In the genomic region with DNA sequence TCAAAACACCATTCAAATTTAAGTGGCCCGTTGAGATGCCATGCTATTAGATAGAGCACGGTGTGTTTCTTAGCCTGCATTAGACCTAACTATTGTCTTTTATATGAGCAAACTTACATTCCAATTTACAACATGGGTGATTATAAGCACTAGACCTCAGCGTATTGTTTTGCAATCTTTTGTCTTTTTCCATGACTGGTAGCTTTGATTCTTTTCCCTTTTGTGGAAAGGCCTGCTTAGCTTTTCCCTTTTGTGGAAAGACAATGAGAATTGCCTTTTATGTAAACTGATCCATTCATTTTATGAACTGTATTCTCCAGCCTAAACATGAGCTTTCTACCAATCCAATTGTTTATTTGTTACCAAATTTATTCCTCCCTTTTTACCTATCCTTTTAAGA, we compare ENCODE assay signal across 34 cellular contexts.
"Had no signal": no experiment of that assay in that cellular context is flagged by ENCODE, and none has a peak within 500 bp of the region (broad histone marks: within the 10 kb centered on the region; RNA-seq: fewer than 3 reads in every experiment).

No MANE protein-coding gene starts in this region.

- H3K4me1 Mint-ChIP-seq: activated CD4-positive, alpha-beta T cell treated with anti-CD3 and anti-CD28 coated beads, Interleukin-2, amount 10 ng/mL, durations not matched to agents 24 days and 14 days had no signal

- H3K27ac Mint-ChIP-seq: activated CD4-positive, alpha-beta T cell treated with anti-CD3 and anti-CD28 coated beads, Interleukin-2, amount 10 ng/mL, durations not matched to agents 24 days and 14 days; activated CD8-positive, alpha-beta T cell treated with anti-CD3 and anti-CD28 coated beads for 36 hours; activated naive CD4-positive, alpha-beta T cell treated with anti-CD3 and anti-CD28 coated beads for 36 hours; activated naive CD4-positive, alpha-beta T cell treated with anti-CD3 and anti-CD28 coated beads, Interleukin-2, amount 50 U/mL, for 72 hours; activated T-helper 1 cell treated with anti-CD3 and anti-CD28 coated beads, Interleukin-12 subunit alpha, Interleukin-12 subunit beta, Interleukin-2, Interleukin-4 antibody, amounts not matched to agents 30 ng/mL and 10 ng/mL and 1 ng/mL, durations not matched to agents 14 hours and 24 hours and 36 hours; T-helper 1 cell treated with Interleukin-12 subunit alpha and Interleukin-12 subunit beta and Interleukin-4 antibody, amounts not matched to agents 30 μg/mL and 1 μg/mL, for 36 hours; T-helper 2 cell treated with Interferon-gamma antibody and Interleukin-4, amounts not matched to agents 5 μg/mL and 100 μg/mL, for 36 hours had no signal

- H3K27ac ChIP-seq: adrenal gland, body of pancreas, Peyer's patch, SJSA1 had no signal

- H3K4me1 ChIP-seq: adrenal gland, body of pancreas, Peyer's patch, SJSA1 had no signal

- H3K9ac ChIP-seq: SK-N-SH had no signal

- H3K27me3 Mint-ChIP-seq: activated CD4-positive, alpha-beta T cell treated with anti-CD3 and anti-CD28 coated beads, Interleukin-2, amount 10 ng/mL, durations not matched to agents 24 days and 14 days; activated CD8-positive, alpha-beta T cell treated with anti-CD3 and anti-CD28 coated beads for 36 hours had no signal

- H3K9me3 ChIP-seq: adrenal gland, body of pancreas, Peyer's patch, SJSA1 had no signal

- H3K9me3 Mint-ChIP-seq: activated CD4-positive, alpha-beta T cell treated with anti-CD3 and anti-CD28 coated beads, Interleukin-2, amount 10 ng/mL, durations not matched to agents 24 days and 14 days; activated CD8-positive, alpha-beta T cell treated with anti-CD3 and anti-CD28 coated beads for 36 hours; activated naive CD4-positive, alpha-beta T cell treated with anti-CD3 and anti-CD28 coated beads for 36 hours; activated naive CD4-positive, alpha-beta T cell treated with anti-CD3 and anti-CD28 coated beads, Interleukin-2, amount 50 U/mL, for 72 hours; activated T-cell treated with anti-CD3 and anti-CD28 coated beads, Interleukin-2, amount 50 U/mL, for 4 hours; activated T-helper 1 cell treated with anti-CD3 and anti-CD28 coated beads, Interleukin-12 subunit alpha, Interleukin-12 subunit beta, Interleukin-2, Interleukin-4 antibody, amounts not matched to agents 30 ng/mL and 10 ng/mL and 1 ng/mL, durations not matched to agents 14 hours and 24 hours and 36 hours; T-helper 1 cell treated with Interleukin-12 subunit alpha and Interleukin-12 subunit beta and Interleukin-4 antibody, amounts not matched to agents 30 μg/mL and 1 μg/mL, for 36 hours; T-helper 2 cell treated with Interferon-gamma antibody and Interleukin-4, amounts not matched to agents 5 μg/mL and 100 μg/mL, for 36 hours had no signal

- H3K9me2 ChIP-seq: SK-N-SH had no signal

- ATAC-seq: activated CD8-positive, alpha-beta T cell treated with anti-CD3 and anti-CD28 coated beads for 36 hours; activated naive CD4-positive, alpha-beta T cell treated with anti-CD3 and anti-CD28 coated beads, Interleukin-2, amount 50 U/mL, for 72 hours; activated T-cell treated with anti-CD3 and anti-CD28 coated beads, Interleukin-2, amount 50 U/mL, for 4 hours; body of pancreas; PC-3 had no signal

- H3K36me3 ChIP-seq: adrenal gland, Peyer's patch, SJSA1 had no signal

- H3K4me3 Mint-ChIP-seq: activated CD4-positive, alpha-beta T cell treated with anti-CD3 and anti-CD28 coated beads, Interleukin-2, amount 10 ng/mL, durations not matched to agents 24 days and 14 days; activated CD8-positive, alpha-beta T cell treated with anti-CD3 and anti-CD28 coated beads for 36 hours; activated naive CD4-positive, alpha-beta T cell treated with anti-CD3 and anti-CD28 coated beads for 36 hours; activated T-cell treated with anti-CD3 and anti-CD28 coated beads, Interleukin-2, amount 50 U/mL, for 4 hours; activated T-helper 1 cell treated with anti-CD3 and anti-CD28 coated beads, Interleukin-12 subunit alpha, Interleukin-12 subunit beta, Interleukin-2, Interleukin-4 antibody, amounts not matched to agents 30 ng/mL and 10 ng/mL and 1 ng/mL, durations not matched to agents 14 hours and 24 hours and 36 hours; T-helper 1 cell treated with Interleukin-12 subunit alpha and Interleukin-12 subunit beta and Interleukin-4 antibody, amounts not matched to agents 30 μg/mL and 1 μg/mL, for 36 hours; T-helper 2 cell treated with Interferon-gamma antibody and Interleukin-4, amounts not matched to agents 5 μg/mL and 100 μg/mL, for 36 hours had no signal

- H3K36me3 Mint-ChIP-seq: activated naive CD4-positive, alpha-beta T cell treated with anti-CD3 and anti-CD28 coated beads, Interleukin-2, amount 50 U/mL, for 72 hours had no signal

- H3K4me2 ChIP-seq: SK-N-SH had no signal

- H3K4me3 ChIP-seq: adrenal gland, body of pancreas, Peyer's patch, SJSA1 had no signal

- H3K27me3 ChIP-seq: adrenal gland, body of pancreas, Peyer's patch, SJSA1 had no signal

- DNase-seq: activated CD4-positive, alpha-beta T cell treated with anti-CD3 and anti-CD28 coated beads, Interleukin-2, amount 10 ng/mL, durations not matched to agents 24 days and 14 days; activated CD4-positive, alpha-beta T cell treated with anti-CD3 and anti-CD28 coated beads, Interleukin-2, amount 50 U/mL, for 4 hours; activated CD8-positive, alpha-beta T cell treated with anti-CD3 and anti-CD28 coated beads for 36 hours; activated gamma-delta T cell treated with Interleukin-2 at 50 U/mL for 16 hours; activated naive CD4-positive, alpha-beta T cell treated with anti-CD3 and anti-CD28 coated beads for 36 hours; activated T-cell treated with anti-CD3 and anti-CD28 coated beads for 4 hours; activated T-cell treated with anti-CD3 and anti-CD28 coated beads, Interleukin-2, amount 50 U/mL, for 4 hours; adrenal gland; body of pancreas; caudate nucleus; cerebellar nuclear complex; Kasumi-1; MM.1S; MV-4-11; NCI-H1092; NCI-H1436 treated with DMSO at 0.1 percent for 48 hours; NCI-H1694 treated with DMSO at 0.1 percent for 48 hours; NCI-H2029; NCI-H2107; NCI-H226; NCI-H446 treated with DMSO at 0.1 percent for 48 hours; NCI-H524; NCI-H69; NK-92 treated with Interleukin-12 subunit alpha and Interleukin-12 subunit beta, amount 100 ng/mL, for 24 hours; PC-3; Peyer's patch; RPMI8226; SHP77 treated with DMSO at 0.1 percent for 48 hours; SK-N-SH had no signal
